ENCODE assay signal across 10 cellular contexts in genomic region chr16:74451951-74452758, GRCh38. TPM values are rescaled to one million over a fixed set of nuclear protein-coding genes. Genes with fewer than 3 reads are reported as not detected.
DNase-seq lines count a peak whose midpoint lies in the region; ATAC-seq, FAIRE-seq and TF ChIP-seq lines count a peak whose summit lies in the region.
"Had no signal": no experiment of that assay in that cellular context is flagged by ENCODE, and none has a peak within 500 bp of the region (broad histone marks: within the 10 kb centered on the region; RNA-seq: fewer than 3 reads in every experiment).

No MANE protein-coding gene starts in this region.

- no peak overlapping the region for H3K4me3 ChIP-seq in endothelial cell of umbilical vein (replicated peaks in 1 of 3; ENCODE audit: insufficient read depth in 1 of 3, low read depth in 1 of 3, low read length in 3 of 3)
- H3K4me3 ChIP-seq in mucosa of descending colon, result no peak overlapping the region

- dilution Hi-C loops in endothelial cell of umbilical vein (cut with MboI; ENCODE audit: extremely low pct_ligation_motif_present, low sequenced_read_pairs), result no loop called here

- CTCF ChIA-PET in endothelial cell of umbilical vein (lab: Charles Lee), result no interaction called here

- POLR2A ChIA-PET in endothelial cell of umbilical vein (lab: Charles Lee), result no interaction called here

- H3K9ac ChIP-seq in endothelial cell of umbilical vein (replicated peaks; ENCODE audit: extremely low read depth, insufficient read depth, low read length), result no peak overlapping the region

- no peak for TF ChIP-seq CTCF in endothelial cell of umbilical vein (IDR thresholded peaks at IDR 0.05; ENCODE audit: extremely low read depth in 1 of 2, insufficient read depth in 1 of 2, low read depth in 1 of 2, low read length in 2 of 2)
- TF ChIP-seq CTCF in mucosa of descending colon (IDR thresholded peaks at IDR 0.05), result no peak

- H3K27ac ChIP-seq in endothelial cell of umbilical vein (ENCODE audit: insufficient read depth, low read depth, low read length), result peak overlapping the region; percentile 54

- intact Hi-C loops in endothelial cell of umbilical vein (cut with micrococcal nuclease) (loop anchor here (2.0 kb wide), 1 partner anchor 155 kb away; the partner anchor contains the start of gene GLG1), head of caudate nucleus (cut with DNase I) (no loop called here), mucosa of descending colon (cut with DNase I, micrococcal nuclease) (no loop called here)

- H3K36me3 ChIP-seq in endothelial cell of umbilical vein (ENCODE audit: control insufficient read depth in 2 of 2, extremely low read depth in 1 of 2, insufficient read depth in 2 of 2, low read length in 2 of 2) (peaks cover 0 to 20% of the 10 kb centered on the region in 2 experiments), mucosa of descending colon (ENCODE audit: low read depth) (peaks cover 12% of the 10 kb centered on the region)

- TF ChIP-seq POLR2A in endothelial cell of umbilical vein (IDR thresholded peaks at IDR 0.05; ENCODE audit: low read depth, low read length), result no peak

- no peak overlapping the region for H3K4me2 ChIP-seq in endothelial cell of umbilical vein (ENCODE audit: insufficient read depth, low read length)

- H2AFZ ChIP-seq in endothelial cell of umbilical vein (ENCODE audit: low read depth, low read length), result no peak overlapping the region

- BruUV-seq in endothelial cell of umbilical vein (replicated peaks; lab: Mats Ljungman, UMichigan), result no TSS peak

- FAIRE-seq in endothelial cell of umbilical vein (lab: Jason Lieb, UNC), result peak; percentile 79

- H3K9me3 ChIP-seq in endothelial cell of umbilical vein (replicated peaks; ENCODE audit: control insufficient read depth, insufficient read depth, low read length), result no peaks in the 10 kb centered on the region
- no peaks in the 10 kb centered on the region for H3K9me3 ChIP-seq in mucosa of descending colon

- ATAC-seq in GM18498 (IDR thresholded peaks at IDR 0.05; ENCODE audit: unreplicated experiment) (peak; percentile 85), GM21360 (IDR thresholded peaks at IDR 0.05; ENCODE audit: unreplicated experiment) (peak; percentile 96), HG03135 (IDR thresholded peaks at IDR 0.05; ENCODE audit: unreplicated experiment) (peak; percentile 90), mucosa of descending colon (no peak)

- H3K9me1 ChIP-seq in endothelial cell of umbilical vein (replicated peaks; ENCODE audit: control insufficient read depth, extremely low read depth, insufficient read depth, low read length), result no peaks in the 10 kb centered on the region

- no peaks in the 10 kb centered on the region for H3K27me3 ChIP-seq in endothelial cell of umbilical vein (ENCODE audit: control insufficient read depth in 2 of 2, insufficient read depth in 2 of 2, low read length in 2 of 2)

- H3K79me2 ChIP-seq in endothelial cell of umbilical vein (ENCODE audit: control insufficient read depth, insufficient read depth, low read length), result no peaks in the 10 kb centered on the region

- no peaks in the 10 kb centered on the region for H4K20me1 ChIP-seq in endothelial cell of umbilical vein (replicated peaks; ENCODE audit: control insufficient read depth, extremely low read depth, insufficient read depth, low read length)

- DNase-seq in endothelial cell of umbilical vein (ENCODE audit: low read depth, low spot score), result peak; percentile 26
- no peak for DNase-seq in head of caudate nucleus
- no peak for DNase-seq in DMS114 treated with DMSO at 0.1 percent for 48 hours (lab: John Stamatoyannopoulos, UW; ENCODE audit: unreplicated experiment)
- no peak for DNase-seq in mucosa of descending colon
- no peak for DNase-seq in DMS79 (lab: John Stamatoyannopoulos, UW)
- DNase-seq: DMS79 treated with DMSO at 0.1 percent for 48 hours, retina had no signal

- H3K4me1 ChIP-seq in endothelial cell of umbilical vein (ENCODE audit: control insufficient read depth, extremely low read depth, insufficient read depth, low read length) (peaks cover 47% of the 10 kb centered on the region), mucosa of descending colon (ENCODE audit: low read depth) (peaks cover 14% of the 10 kb centered on the region)

TF ChIP-seq in endothelial cell of umbilical vein, 7 proteins besides CTCF, POLR2A, EP300 and RAD21:
- TF ChIP-seq JUN (IDR thresholded peaks at IDR 0.05; ENCODE audit: borderline replicate concordance, insufficient read depth, insufficient read length, low read depth), result no peak
- no peak for TF ChIP-seq MYC (IDR thresholded peaks at IDR 0.05; ENCODE audit: low read depth, low read length)
- TF ChIP-seq GATA2 (IDR thresholded peaks at IDR 0.05; ENCODE audit: insufficient read depth, insufficient read length, low read depth, low read length), result no peak
- TF ChIP-seq MAX (IDR thresholded peaks at IDR 0.05; ENCODE audit: insufficient read depth, insufficient read length), result no peak
- peak; percentile 24 for TF ChIP-seq FOS (IDR thresholded peaks at IDR 0.05; ENCODE audit: borderline replicate concordance, insufficient read depth, low read length)
- TF ChIP-seq POLR2AphosphoS5 (IDR thresholded peaks at IDR 0.05; ENCODE audit: insufficient read depth, low read depth, low read length), result no peak

RNA-seq across cellular contexts. Expression of gene CLEC18B, which starts 30.9 kb away (rescaled TPM):
- total RNA-seq in endothelial cell of umbilical vein (0.25 and 0.49 TPM in 2 replicates), mucosa of descending colon (1 to 10 TPM; 1.1 to 5.5 (median 2.0) TPM)
- 0.06 TPM in 1 of 2 replicates, not detected in the other for polyA plus RNA-seq in endothelial cell of umbilical vein
- polyA plus RNA-seq in endothelial cell of umbilical vein (2011; cell fraction: cytosol; rRNA removed), result not detected in 2 replicates
- 0.34 and 0.74 TPM in 2 replicates for polyA plus RNA-seq in endothelial cell of umbilical vein (2011; cell fraction: nucleus; rRNA removed)
- polyA plus RNA-seq in endothelial cell of umbilical vein (2012), result not detected in 2 replicates
- not detected in 2 replicates for polyA minus RNA-seq in endothelial cell of umbilical vein
- not detected for polyA minus RNA-seq in endothelial cell of umbilical vein (2011; cell fraction: cytosol; rRNA and poly(A)+ RNA removed)
- polyA minus RNA-seq in endothelial cell of umbilical vein (2011; cell fraction: nucleus; rRNA and poly(A)+ RNA removed), result 0.77 TPM in 1 of 2 replicates, not detected in the other
